ENCODE assay signal across 1 cellular context in genomic region chr10:13989616-13990015, GRCh38.
TF ChIP-seq lines count a peak whose summit lies in the region.

No MANE protein-coding gene starts in this region.

TF ChIP-seq in endothelial cell of umbilical vein, 7 proteins besides CTCF, POLR2A, EP300 and RAD21 (continued from another document):
- TF ChIP-seq POLR2AphosphoS5 (IDR thresholded peaks at IDR 0.05; ENCODE audit: insufficient read depth, low read depth, low read length) (no peak), FOS (IDR thresholded peaks at IDR 0.05; ENCODE audit: borderline replicate concordance, insufficient read depth, low read length) (no peak), MAX (IDR thresholded peaks at IDR 0.05; ENCODE audit: insufficient read depth, insufficient read length) (no peak), GATA2 (IDR thresholded peaks at IDR 0.05; ENCODE audit: insufficient read depth, insufficient read length, low read depth, low read length) (no peak), MYC (IDR thresholded peaks at IDR 0.05; ENCODE audit: low read depth, low read length) (no peak), EZH2 (IDR thresholded peaks at IDR 0.05; ENCODE audit: borderline replicate concordance, low read depth, low read length, severe bottlenecking) (no peak)
